23 cellular contexts compared by ENCODE assay signal in genomic region chr2:114925296-114926255, GRCh38.
DNase-seq lines count a peak whose midpoint lies in the region; ATAC-seq lines count a peak whose summit lies in the region.
"Had no signal": no experiment of that assay in that cellular context is flagged by ENCODE, and none has a peak within 500 bp of the region (broad histone marks: within the 10 kb centered on the region; RNA-seq: fewer than 3 reads in every experiment).

No MANE protein-coding gene starts in this region.

- 45% methylated on average over 10 of the region's 10 CpGs for WGBS in right cardiac atrium

- DNase-seq in Right ventricle myocardium inferior (ENCODE audit: missing footprints) (no peak), cardiac septum (ENCODE audit: low spot score) (no peak), RPMI8226 (peak; percentile 59), right cardiac atrium (peak in 1 of 3 donors; percentile 21), NCI-H1930 (lab: John Stamatoyannopoulos, UW) (no peak), SW 1271 (lab: John Stamatoyannopoulos, UW) (no peak), iPS-NIHi11 (ENCODE audit: low spot score) (no peak)
- DNase-seq: Calu3, DMS79 treated with DMSO at 0.1 percent for 48 hours, GF-D8, GOT3, HCEC 1CT, IMR-90, KG1, MV-4-11, NCI-H1105, NCI-H1436 treated with DMSO at 0.1 percent for 48 hours, NCI-H187 treated with DMSO at 0.1 percent for 48 hours, NCI-H446 treated with DMSO at 0.1 percent for 48 hours, NCI-H526, NCI-H82, Peyer's patch had no signal

- ATAC-seq in Right ventricle myocardium inferior (peak; percentile 88), right cardiac atrium (peak; percentile 76 to 90)

- no peak overlapping the region for H3K27ac ChIP-seq in right cardiac atrium (ENCODE audit: low read length)
- H3K27ac ChIP-seq: Peyer's patch, SJSA1 had no signal

- intact Hi-C loops in Right ventricle myocardium inferior (cut with DNase I) (no loop called here), cardiac septum (cut with DNase I) (no loop called here), right cardiac atrium (cut with DNase I) (no loop called here)

- no peaks in the 10 kb centered on the region for H3K27me3 ChIP-seq in right cardiac atrium (ENCODE audit: control insufficient read depth, insufficient read depth)
- H3K27me3 ChIP-seq: Peyer's patch, SJSA1 had no signal

- peaks cover 2% of the 10 kb centered on the region for H3K9me3 ChIP-seq in right cardiac atrium (ENCODE audit: control insufficient read depth, low read length)
- H3K9me3 ChIP-seq: Peyer's patch, SJSA1 had no signal

- no peaks in the 10 kb centered on the region for H3K4me1 ChIP-seq in right cardiac atrium (ENCODE audit: control insufficient read depth, insufficient read depth, low read length)
- H3K4me1 ChIP-seq: Peyer's patch, SJSA1 had no signal

- no peak overlapping the region for H3K4me3 ChIP-seq in right cardiac atrium (ENCODE audit: low read length)
- H3K4me3 ChIP-seq: Peyer's patch, SJSA1 had no signal
